Comparison of ENCODE assay signal across 3 cellular contexts in genomic region chr18:1458547-1458946, GRCh38.
A peak's percentile ranks its signal among the peaks of the same experiment; 100 is the strongest.
TF ChIP-seq lines count a peak whose summit lies in the region.

No MANE protein-coding gene starts in this region.

TF ChIP-seq in HepG2, 621 proteins besides CTCF, POLR2A, EP300 and RAD21:
- TF ChIP-seq ZBTB14 (CRISPR knock-in tag; IDR thresholded peaks at IDR 0.05) (no peak), STAT6 (CRISPR knock-in tag; IDR thresholded peaks at IDR 0.05; ENCODE audit: borderline replicate concordance) (no peak), ZNF580 (CRISPR knock-in tag; IDR thresholded peaks at IDR 0.05; ENCODE audit: borderline replicate concordance, low read depth) (no peak), ZNF713 (CRISPR knock-in tag; IDR thresholded peaks at IDR 0.05) (no peak), RNF219 (CRISPR knock-in tag; IDR thresholded peaks at IDR 0.05) (no peak), ZNF7 (CRISPR knock-in tag; IDR thresholded peaks at IDR 0.05) (peak; percentile 82), ZFP90 (CRISPR knock-in tag; IDR thresholded peaks at IDR 0.05; ENCODE audit: borderline replicate concordance) (no peak)

TF ChIP-seq in GM23338, 12 proteins besides CTCF, POLR2A, EP300 and RAD21:
- no peak for TF ChIP-seq EZH2phosphoT487 (IDR thresholded peaks at IDR 0.05; ENCODE audit: unreplicated experiment)
- TF ChIP-seq JUNB (IDR thresholded peaks at IDR 0.05; ENCODE audit: unreplicated experiment) = no peak
- no peak for TF ChIP-seq EZH2 (IDR thresholded peaks at IDR 0.05; ENCODE audit: low read depth, unreplicated experiment)
- TF ChIP-seq ZNF462 (CRISPR knock-in tag; IDR thresholded peaks at IDR 0.05) = no peak
- TF ChIP-seq ETS1 (IDR thresholded peaks at IDR 0.05) = no peak
- TF ChIP-seq CREB1 (CRISPR knock-in tag; IDR thresholded peaks at IDR 0.05; ENCODE audit: low read depth) = no peak
- TF ChIP-seq POLR2AphosphoS5 (IDR thresholded peaks at IDR 0.05; ENCODE audit: low read depth) = no peak

TF ChIP-seq in K562, 482 proteins besides CTCF, POLR2A, EP300 and RAD21:
- TF ChIP-seq ZFPM2 (CRISPR knock-in tag; IDR thresholded peaks at IDR 0.05) = no peak
- TF ChIP-seq TRIM28 (IDR thresholded peaks at IDR 0.05) = peak; percentile 34; the same call in 1 of the 2 replicates
- peak; percentile 88 for TF ChIP-seq RBM25 (IDR thresholded peaks at IDR 0.05; ENCODE audit: low read depth, low read length, severe bottlenecking)
- TF ChIP-seq PRMT5 (CRISPR knock-in tag; IDR thresholded peaks at IDR 0.05) = no peak
- no peak for TF ChIP-seq TRIM24 (IDR thresholded peaks at IDR 0.05)
- peak; percentile 78 for TF ChIP-seq ZFP36 (IDR thresholded peaks at IDR 0.05; ENCODE audit: low read depth, low read length, partially characterized antibody)
- TF ChIP-seq BMI1 (IDR thresholded peaks at IDR 0.05; ENCODE audit: low read length) = no peak
- TF ChIP-seq ZNF695 (CRISPR knock-in tag; IDR thresholded peaks at IDR 0.05) = no peak
- TF ChIP-seq BRD4 (IDR thresholded peaks at IDR 0.05) = no peak
- TF ChIP-seq ZNF407 (IDR thresholded peaks at IDR 0.05; ENCODE audit: low read depth) = peak; percentile 29; the same call in 1 of the 2 replicates
- no peak for TF ChIP-seq IFI16 (CRISPR knock-in tag; IDR thresholded peaks at IDR 0.05)
- TF ChIP-seq ZNF551 (CRISPR knock-in tag; IDR thresholded peaks at IDR 0.05) = no peak
TF ChIP-seq in K562: peak in this region for 4.
